21 cellular contexts compared by ENCODE assay signal in the genomic region with DNA sequence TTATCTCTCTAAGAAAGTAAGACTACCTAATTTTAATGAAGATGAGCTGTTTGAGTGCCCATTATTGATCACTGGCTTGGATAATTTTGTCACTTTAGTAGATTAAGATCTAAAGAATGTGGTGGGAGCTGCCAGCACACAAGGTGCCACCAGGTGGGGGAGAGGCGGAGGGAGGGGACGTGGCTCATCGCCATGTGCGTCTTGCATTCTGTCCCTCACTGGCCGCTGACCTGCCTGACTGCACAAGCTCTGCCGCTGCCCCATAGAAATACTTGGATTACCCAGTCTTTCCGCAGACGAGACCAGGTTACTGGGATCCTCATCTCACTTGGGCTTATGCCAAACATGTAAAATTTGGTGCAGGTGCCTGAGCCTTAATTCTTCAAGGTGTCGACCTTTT.
"Had no signal": no experiment of that assay in that cellular context is flagged by ENCODE, and none has a peak within 500 bp of the region (broad histone marks: within the 10 kb centered on the region; RNA-seq: fewer than 3 reads in every experiment).

No MANE protein-coding gene starts in this region.

- H3K36me3 ChIP-seq: thoracic aorta had no signal

- H3K4me1 ChIP-seq: upper lobe of right lung had no signal

- H3K4me2 ChIP-seq: smooth muscle cell had no signal

- ATAC-seq: left colon; naive thymus-derived CD8-positive, alpha-beta T cell; stimulated activated naive B cell treated with anti-CD40 and anti-IgM and Interleukin-4, amounts not matched to agents 10 μg/mL and 1 μg/mL and 100 μg/mL, for 72 hours; stimulated activated naive CD8-positive, alpha-beta T cell treated with anti-CD3 and anti-CD28 coated beads, Interleukin-15, Interleukin-2, amounts not matched to agents 100 U/mL and 50 U/mL, for 24 hours; upper lobe of right lung had no signal

- DNase-seq: hippocampal formation; kidney glomerular epithelial cell; left colon; left ventricle myocardium inferior; naive thymus-derived CD8-positive, alpha-beta T cell; nucleus accumbens; stimulated activated CD4-positive, alpha-beta T cell treated with anti-CD3 and anti-CD28 coated beads, Interleukin-1b, Interleukin-23, amount 100 ng/mL, for 48 hours; stimulated activated CD4-positive, alpha-beta T cell treated with anti-CD3 and anti-CD28 coated beads, Interleukin-2, amount 100 ng/mL, for 48 hours; stimulated activated naive B cell treated with anti-CD40 and anti-IgM and Interleukin-4, amounts not matched to agents 10 μg/mL and 1 μg/mL and 100 μg/mL, for 72 hours; stimulated activated naive CD8-positive, alpha-beta T cell treated with anti-CD3 and anti-CD28 coated beads, Interleukin-15, Interleukin-2, amounts not matched to agents 100 U/mL and 50 U/mL, for 24 hours; stomach; tibial artery; trophoblast cell; upper lobe of right lung had no signal

- FAIRE-seq: keratinocyte, urothelium cell line had no signal

- H3K9me3 ChIP-seq: left ventricle myocardium inferior, right atrium auricular region, right lobe of liver, stomach, thoracic aorta, tibial artery, upper lobe of right lung had no signal

- H3K27me3 ChIP-seq: right atrium auricular region, right lobe of liver, stomach, tibial artery, upper lobe of right lung had no signal

- H3K27ac ChIP-seq: left ventricle myocardium inferior, right atrium auricular region, stomach, thoracic aorta, tibial artery, upper lobe of right lung had no signal

- H3K4me3 ChIP-seq: left ventricle myocardium inferior, lung, right atrium auricular region, right lobe of liver, smooth muscle cell, stomach, thoracic aorta, tibial artery, upper lobe of right lung had no signal
